Comparison of ENCODE assay signal across 25 cellular contexts in genomic region chr9:77569335-77569734, GRCh38.
A peak's percentile ranks its signal among the peaks of the same experiment; 100 is the strongest.
DNase-seq lines count a peak whose midpoint lies in the region; ATAC-seq lines count a peak whose summit lies in the region.
"Had no signal": no experiment of that assay in that cellular context is flagged by ENCODE, and none has a peak within 500 bp of the region (broad histone marks: within the 10 kb centered on the region; RNA-seq: fewer than 3 reads in every experiment).

No MANE protein-coding gene starts in this region.

- peak; percentile 56 for DNase-seq in NCI-H1436 (lab: John Stamatoyannopoulos, UW)
- no peak for DNase-seq in NCI-H1436 treated with DMSO at 0.1 percent for 48 hours (lab: John Stamatoyannopoulos, UW)
- DNase-seq in DMS153 (lab: John Stamatoyannopoulos, UW), result peak; percentile 61
- peak; percentile 30 for DNase-seq in NCI-H1105 (lab: John Stamatoyannopoulos, UW)
- peak; percentile 26 for DNase-seq in dermis blood vessel endothelial cell
- no peak for DNase-seq in activated naive CD4-positive, alpha-beta T cell treated with Interleukin-2 at 50 U/mL for 16 hours
- DNase-seq in activated naive CD4-positive, alpha-beta T cell (lab: John Stamatoyannopoulos, UW), result no peak
- DNase-seq: activated CD4-positive, alpha-beta T cell treated with anti-CD3 and anti-CD28 coated beads for 4 hours; amygdala; brain microvascular endothelial cell; CD8-positive, alpha-beta memory T cell; DND-41; dorsolateral prefrontal cortex; GOT3; heart right ventricle; KBM-7; left ventricle myocardium inferior; NCI-H774; posterior cingulate gyrus; right cardiac atrium; stimulated activated naive CD8-positive, alpha-beta T cell treated with anti-CD3 and anti-CD28 coated beads, Interleukin-15, Interleukin-2, amounts not matched to agents 100 U/mL and 50 U/mL, for 24 hours; T1000; upper lobe of right lung had no signal

- no peak for ATAC-seq in GM21737 (IDR thresholded peaks at IDR 0.05; ENCODE audit: unreplicated experiment)
- ATAC-seq: activated naive CD4-positive, alpha-beta T cell treated with anti-CD3 and anti-CD28 coated beads, Interleukin-2, amount 50 U/mL, for 72 hours; heart right ventricle; right cardiac atrium; stimulated activated naive CD8-positive, alpha-beta T cell treated with anti-CD3 and anti-CD28 coated beads, Interleukin-15, Interleukin-2, amounts not matched to agents 100 U/mL and 50 U/mL, for 24 hours; upper lobe of right lung had no signal

Comparison
In these comparisons a context has a peak if more than half of its experiments do, and no peak if none do; other contexts are left out.
1. DNase-seq: peak in NCI-H1436 (single experiment), DMS153 (single experiment), NCI-H1105 (single experiment) and dermis blood vessel endothelial cell (single experiment); none in NCI-H1436 treated with DMSO at 0.1 percent for 48 hours (single experiment), activated naive CD4-positive, alpha-beta T cell treated with Interleukin-2 at 50 U/mL for 16 hours (single experiment) and activated naive CD4-positive, alpha-beta T cell (0 of 4).